ENCODE assay signal across 1 cellular context in the genomic region with DNA sequence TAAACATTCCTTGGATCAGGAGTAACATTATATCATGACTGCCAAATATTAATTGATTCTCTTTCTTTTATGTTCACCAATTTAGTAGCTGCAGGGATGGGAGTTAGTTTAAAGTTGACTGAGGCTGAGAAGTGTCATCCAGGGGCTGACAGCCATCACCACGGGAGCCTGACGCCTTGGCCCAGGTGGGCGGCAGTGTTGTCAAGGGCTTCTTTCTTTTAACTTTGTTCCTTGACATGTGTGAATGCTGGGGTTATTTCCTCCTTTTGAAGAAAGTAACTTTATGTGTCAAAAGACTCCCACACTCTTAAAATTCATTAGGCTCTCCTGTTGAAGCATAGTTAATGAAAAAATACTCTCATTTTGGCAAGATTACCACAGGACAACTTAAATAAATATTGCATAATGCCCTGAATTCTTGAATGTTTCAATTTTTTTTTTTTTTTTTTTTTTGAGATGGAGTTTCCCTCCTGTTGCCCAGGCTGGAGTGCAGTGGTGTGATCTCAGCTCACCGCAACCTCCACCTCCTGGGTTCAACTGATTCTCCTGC.
TF ChIP-seq lines count a peak whose summit lies in the region.

No MANE protein-coding gene starts in this region.

TF ChIP-seq in HepG2, 621 proteins besides CTCF, POLR2A, EP300 and RAD21:
- no peak for TF ChIP-seq ZMYM2 (CRISPR knock-in tag; IDR thresholded peaks at IDR 0.05)
- TF ChIP-seq ZNF33B (CRISPR knock-in tag; IDR thresholded peaks at IDR 0.05), result no peak
